In genomic region chr3:98209244-98209643, GRCh38 we compare ENCODE assay signal across 39 cellular contexts. TPM values are rescaled to one million over a fixed set of nuclear protein-coding genes. Genes with fewer than 3 reads are reported as not detected.
"Had no signal": no experiment of that assay in that cellular context is flagged by ENCODE, and none has a peak within 500 bp of the region (broad histone marks: within the 10 kb centered on the region; RNA-seq: fewer than 3 reads in every experiment).

No MANE protein-coding gene starts in this region.

- H3K36me3 ChIP-seq: brain microvascular endothelial cell, esophagus muscularis mucosa, gastrocnemius medialis, heart left ventricle, WERI-Rb-1 had no signal

- H3K27me3 ChIP-seq: brain microvascular endothelial cell, dorsolateral prefrontal cortex, esophagus muscularis mucosa, foreskin keratinocyte, gastrocnemius medialis, heart left ventricle had no signal

- H3K27ac ChIP-seq: brain microvascular endothelial cell, coronary artery, dorsolateral prefrontal cortex, esophagus muscularis mucosa, foreskin keratinocyte, gastrocnemius medialis, heart left ventricle, WERI-Rb-1 had no signal

- H3K4me1 ChIP-seq: esophagus muscularis mucosa, foreskin keratinocyte, gastrocnemius medialis, heart left ventricle had no signal

- H3K27me3 Mint-ChIP-seq: activated B cell treated with CpG ODN at 0.5 μM for 24 hours; activated CD4-positive, alpha-beta memory T cell treated with anti-CD3 and anti-CD28 coated beads for 36 hours; activated CD4-positive, alpha-beta T cell treated with anti-CD3 and anti-CD28 coated beads for 36 hours; activated naive CD4-positive, alpha-beta T cell treated with anti-CD3 and anti-CD28 coated beads, Interleukin-2, amount 10 ng/mL, durations not matched to agents 7 days and 5 days; activated naive CD8-positive, alpha-beta T cell; activated T-cell treated with anti-CD3 and anti-CD28 coated beads, Interleukin-2, amount 50 U/mL, for 24 hours; dendritic cell treated with granulocyte-macrophage colony-stimulating factor and Interleukin-4, amounts not matched to agents 40 ng/mL and 50 ng/mL, for 4 days had no signal

- ATAC-seq: activated CD4-positive, alpha-beta T cell treated with anti-CD3 and anti-CD28 coated beads for 36 hours; activated CD8-positive, alpha-beta T cell treated with anti-CD3 and anti-CD28 coated beads, Interleukin-2, amount 10 ng/mL, durations not matched to agents 7 days and 5 days; activated T-cell treated with anti-CD3 and anti-CD28 coated beads, Interleukin-2, amount 50 U/mL, for 72 hours; foreskin keratinocyte; gastrocnemius medialis; heart left ventricle; T-helper 17 cell had no signal

- H3K27ac Mint-ChIP-seq: activated B cell treated with CpG ODN at 0.5 μM for 24 hours; activated CD4-positive, alpha-beta memory T cell treated with anti-CD3 and anti-CD28 coated beads for 36 hours; activated CD4-positive, alpha-beta T cell treated with anti-CD3 and anti-CD28 coated beads for 36 hours; activated CD4-positive, alpha-beta T cell treated with anti-CD3 and anti-CD28 coated beads, Interleukin-2, amount 10 ng/mL, durations not matched to agents 24 days and 14 days; activated CD8-positive, alpha-beta T cell treated with anti-CD3 and anti-CD28 coated beads, Interleukin-2, amount 10 ng/mL, durations not matched to agents 7 days and 5 days; activated naive CD4-positive, alpha-beta T cell treated with anti-CD3 and anti-CD28 coated beads, Interleukin-2, amount 10 ng/mL, durations not matched to agents 7 days and 5 days; activated naive CD8-positive, alpha-beta T cell; activated T-cell treated with anti-CD3 and anti-CD28 coated beads, Interleukin-2, amount 50 U/mL, for 24 hours; activated T-cell treated with anti-CD3 and anti-CD28 coated beads, Interleukin-2, amount 50 U/mL, for 72 hours; dendritic cell treated with granulocyte-macrophage colony-stimulating factor and Interleukin-4, amounts not matched to agents 40 ng/mL and 50 ng/mL, for 4 days; endodermal cell; T-helper 17 cell; T-helper 2 cell treated with Interferon-gamma antibody and Interleukin-4, amounts not matched to agents 5 μg/mL and 100 μg/mL, for 36 hours had no signal

- H3K9me3 ChIP-seq: esophagus muscularis mucosa, gastrocnemius medialis, heart left ventricle had no signal

- H3K4me3 ChIP-seq: coronary artery, dorsolateral prefrontal cortex, esophagus muscularis mucosa, gastrocnemius medialis, heart left ventricle had no signal

- H3K9me3 Mint-ChIP-seq: activated B cell treated with CpG ODN at 0.5 μM for 24 hours; activated CD4-positive, alpha-beta memory T cell treated with anti-CD3 and anti-CD28 coated beads for 36 hours; activated CD4-positive, alpha-beta T cell treated with anti-CD3 and anti-CD28 coated beads, Interleukin-2, amount 10 ng/mL, durations not matched to agents 24 days and 14 days; activated naive CD4-positive, alpha-beta T cell treated with anti-CD3 and anti-CD28 coated beads, Interleukin-2, amount 10 ng/mL, durations not matched to agents 7 days and 5 days; activated T-cell treated with anti-CD3 and anti-CD28 coated beads, Interleukin-2, amount 50 U/mL, for 24 hours; activated T-cell treated with anti-CD3 and anti-CD28 coated beads, Interleukin-2, amount 50 U/mL, for 72 hours; central memory CD8-positive, alpha-beta T cell; dendritic cell treated with granulocyte-macrophage colony-stimulating factor and Interleukin-4, amounts not matched to agents 40 ng/mL and 50 ng/mL, for 4 days; T-helper 2 cell treated with Interferon-gamma antibody and Interleukin-4, amounts not matched to agents 5 μg/mL and 100 μg/mL, for 36 hours had no signal

- H3K4me3 Mint-ChIP-seq: activated B cell treated with CpG ODN at 0.5 μM for 24 hours; activated CD4-positive, alpha-beta memory T cell treated with anti-CD3 and anti-CD28 coated beads for 36 hours; activated CD4-positive, alpha-beta T cell treated with anti-CD3 and anti-CD28 coated beads for 36 hours; activated CD4-positive, alpha-beta T cell treated with anti-CD3 and anti-CD28 coated beads, Interleukin-2, amount 10 ng/mL, durations not matched to agents 24 days and 14 days; activated CD8-positive, alpha-beta T cell treated with anti-CD3 and anti-CD28 coated beads, Interleukin-2, amount 10 ng/mL, durations not matched to agents 7 days and 5 days; activated naive CD4-positive, alpha-beta T cell treated with anti-CD3 and anti-CD28 coated beads, Interleukin-2, amount 10 ng/mL, durations not matched to agents 7 days and 5 days; activated naive CD8-positive, alpha-beta T cell; activated T-cell treated with anti-CD3 and anti-CD28 coated beads, Interleukin-2, amount 50 U/mL, for 24 hours; activated T-cell treated with anti-CD3 and anti-CD28 coated beads, Interleukin-2, amount 50 U/mL, for 72 hours; central memory CD8-positive, alpha-beta T cell; dendritic cell treated with granulocyte-macrophage colony-stimulating factor and Interleukin-4, amounts not matched to agents 40 ng/mL and 50 ng/mL, for 4 days; endodermal cell; T-helper 17 cell; T-helper 2 cell treated with Interferon-gamma antibody and Interleukin-4, amounts not matched to agents 5 μg/mL and 100 μg/mL, for 36 hours had no signal

- H3K4me1 Mint-ChIP-seq: activated B cell treated with CpG ODN at 0.5 μM for 24 hours; activated CD4-positive, alpha-beta T cell treated with anti-CD3 and anti-CD28 coated beads for 36 hours; activated CD4-positive, alpha-beta T cell treated with anti-CD3 and anti-CD28 coated beads, Interleukin-2, amount 10 ng/mL, durations not matched to agents 24 days and 14 days; activated naive CD4-positive, alpha-beta T cell treated with anti-CD3 and anti-CD28 coated beads, Interleukin-2, amount 10 ng/mL, durations not matched to agents 7 days and 5 days; central memory CD8-positive, alpha-beta T cell; T-helper 17 cell had no signal

- DNase-seq: activated B cell treated with CpG ODN at 0.5 μM for 24 hours; activated CD4-positive, alpha-beta memory T cell treated with anti-CD3 and anti-CD28 coated beads for 36 hours; activated CD4-positive, alpha-beta T cell treated with anti-CD3 and anti-CD28 coated beads for 36 hours; activated CD4-positive, alpha-beta T cell treated with anti-CD3 and anti-CD28 coated beads, Interleukin-2, amount 10 ng/mL, durations not matched to agents 24 days and 14 days; activated CD4-positive, CD25-positive, alpha-beta regulatory T cell treated with anti-CD3 and anti-CD28 coated beads, Interleukin-2, amount 50 U/mL, for 72 hours; activated CD8-positive, alpha-beta memory T cell treated with anti-CD3 and anti-CD28 coated beads, Interleukin-2, amount 50 U/mL, for 48 hours; activated CD8-positive, alpha-beta T cell treated with anti-CD3 and anti-CD28 coated beads, Interleukin-2, amount 10 ng/mL, durations not matched to agents 7 days and 5 days; activated gamma-delta T cell; activated naive CD4-positive, alpha-beta T cell; activated naive CD4-positive, alpha-beta T cell treated with anti-CD3 and anti-CD28 coated beads, Interleukin-2, amount 10 ng/mL, durations not matched to agents 7 days and 5 days; activated T-cell treated with anti-CD3 and anti-CD28 coated beads for 4 hours; activated T-cell treated with anti-CD3 and anti-CD28 coated beads, Interleukin-2, amount 50 U/mL, for 24 hours; activated T-cell treated with anti-CD3 and anti-CD28 coated beads, Interleukin-2, amount 50 U/mL, for 72 hours; amniotic stem cell; anterior cingulate cortex; brain microvascular endothelial cell; dorsolateral prefrontal cortex; effector memory CD4-positive, alpha-beta T cell; endodermal cell; erythroblast; foreskin keratinocyte; gastrocnemius medialis; glutamatergic neuron; heart left ventricle; T-helper 1 cell; T-helper 17 cell; T1000; WERI-Rb-1 had no signal

- H3K36me3 Mint-ChIP-seq: activated CD4-positive, alpha-beta memory T cell treated with anti-CD3 and anti-CD28 coated beads for 36 hours; activated naive CD4-positive, alpha-beta T cell treated with anti-CD3 and anti-CD28 coated beads, Interleukin-2, amount 10 ng/mL, durations not matched to agents 7 days and 5 days; activated naive CD8-positive, alpha-beta T cell had no signal

RNA-seq across cellular contexts. Expression of gene OR5H15, which starts 42.7 kb away (rescaled TPM):
- total RNA-seq: activated B cell treated with CpG ODN at 0.5 μM for 24 hours; activated CD4-positive, alpha-beta memory T cell treated with anti-CD3 and anti-CD28 coated beads for 36 hours; activated CD4-positive, alpha-beta T cell treated with anti-CD3 and anti-CD28 coated beads for 36 hours; activated CD4-positive, alpha-beta T cell treated with anti-CD3 and anti-CD28 coated beads, Interleukin-2, amount 10 ng/mL, durations not matched to agents 24 days and 14 days; activated CD8-positive, alpha-beta T cell treated with anti-CD3 and anti-CD28 coated beads, Interleukin-2, amount 10 ng/mL, durations not matched to agents 7 days and 5 days; activated T-cell treated with anti-CD3 and anti-CD28 coated beads, Interleukin-2, amount 50 U/mL, for 72 hours; astrocyte; bronchial epithelial cell; cardiac septum; cerebellum; dorsolateral prefrontal cortex; endodermal cell; esophagus muscularis mucosa; foreskin keratinocyte; gastrocnemius medialis; heart left ventricle; T-helper 17 cell had no signal
- polyA plus RNA-seq: adipose tissue, foreskin keratinocyte, heart left ventricle had no signal

RNA-seq across cellular contexts. Expression of gene OR5H6, which starts 54.8 kb away (rescaled TPM):
- total RNA-seq: activated B cell treated with CpG ODN at 0.5 μM for 24 hours; activated CD4-positive, alpha-beta memory T cell treated with anti-CD3 and anti-CD28 coated beads for 36 hours; activated CD4-positive, alpha-beta T cell treated with anti-CD3 and anti-CD28 coated beads for 36 hours; activated CD4-positive, alpha-beta T cell treated with anti-CD3 and anti-CD28 coated beads, Interleukin-2, amount 10 ng/mL, durations not matched to agents 24 days and 14 days; activated CD8-positive, alpha-beta T cell treated with anti-CD3 and anti-CD28 coated beads, Interleukin-2, amount 10 ng/mL, durations not matched to agents 7 days and 5 days; activated T-cell treated with anti-CD3 and anti-CD28 coated beads, Interleukin-2, amount 50 U/mL, for 72 hours; astrocyte; bronchial epithelial cell; cardiac septum; cerebellum; dorsolateral prefrontal cortex; endodermal cell; esophagus muscularis mucosa; foreskin keratinocyte; gastrocnemius medialis; heart left ventricle; T-helper 17 cell had no signal
- polyA plus RNA-seq: adipose tissue, foreskin keratinocyte, heart left ventricle had no signal
